In genomic region chr6:8110117-8110721, GRCh38 we compare ENCODE assay signal across 20 cellular contexts. TPM values are rescaled to one million over a fixed set of nuclear protein-coding genes. Genes with fewer than 3 reads are reported as not detected.
A peak's percentile ranks its signal among the peaks of the same experiment; 100 is the strongest.
DNase-seq lines count a peak whose midpoint lies in the region; ATAC-seq, FAIRE-seq and TF ChIP-seq lines count a peak whose summit lies in the region.
"Had no signal": no experiment of that assay in that cellular context is flagged by ENCODE, and none has a peak within 500 bp of the region (broad histone marks: within the 10 kb centered on the region; RNA-seq: fewer than 3 reads in every experiment).

No MANE protein-coding gene starts in this region.

- no peak for TF ChIP-seq CTCF in GM12878 (IDR thresholded peaks at IDR 0.05 in 2 of 3, conservative IDR thresholded peaks at IDR 0.05 in 1 of 3; ENCODE audit: control insufficient read depth in 2 of 3, extremely low read depth in 1 of 3, insufficient read depth in 1 of 3, low read depth in 3 of 3, low read length in 3 of 3)

- ATAC-seq in GM21619 (IDR thresholded peaks at IDR 0.05; ENCODE audit: unreplicated experiment) (peak; percentile 84), HG03025 (IDR thresholded peaks at IDR 0.05; ENCODE audit: low FRiP score, unreplicated experiment) (peak; percentile 86), GM12878 (peak; percentile 65; the same call in 2 of the 3 replicates)
- ATAC-seq: activated T-helper 17 cell treated with anti-CD3 and anti-CD28 coated beads, Interleukin-2, amount 50 U/mL, for 72 hours had no signal

- TF ChIP-seq RAD21 in GM12878 (IDR thresholded peaks at IDR 0.05; ENCODE audit: insufficient read depth, low read depth, low read length): no peak

- FAIRE-seq in GM12878 (lab: Jason Lieb, UNC): no peak

- POLR2A ChIA-PET in GM12878 (lab: Charles Lee): no interaction called here

- TF ChIP-seq EP300 in GM12878 (IDR thresholded peaks at IDR 0.05; ENCODE audit: borderline replicate concordance in 1 of 2, control insufficient read depth in 1 of 2, low read depth in 2 of 2, low read length in 2 of 2): no peak

- SMC1A ChIA-PET in GM12878 (lab: Charles Lee; ENCODE audit: uncharacterized antibody, unreplicated experiment): interaction anchor here (0.8 to 1.1 kb wide), 2 partner anchors 10 kb away, joined by 3 read pairs; no protein-coding TSS in a partner anchor

- DNase-seq in GM19240 (ENCODE audit: insufficient read length, low spot score) (peak; percentile 30), GM12878 (ENCODE audit: low read depth, low spot score) (no peak), NCI-H1048 (lab: John Stamatoyannopoulos, UW) (no peak), head of caudate nucleus (no peak), COLO829 (ENCODE audit: low spot score) (no peak)
- DNase-seq: activated B cell treated with CpG ODN at 0.5 μM for 24 hours; activated CD8-positive, alpha-beta memory T cell treated with anti-CD3 and anti-CD28 coated beads for 24 hours; amniotic stem cell; DMS153; effector memory CD4-positive, alpha-beta T cell; hypothalamus; kidney glomerular epithelial cell; NCI-H1417; NK-92 treated with Interleukin-12 subunit alpha and Interleukin-12 subunit beta, amount 100 ng/mL, for 24 hours had no signal

- H3K79me2 ChIP-seq in GM12878 (ENCODE audit: control insufficient read depth, insufficient read depth, low read length): no peaks in the 10 kb centered on the region

- H3K27ac ChIP-seq in GM12878 (ENCODE audit: control insufficient read depth, insufficient read depth): no peak overlapping the region
- H3K27ac ChIP-seq: KMS-11, RWPE1, skin epidermis had no signal

- CTCF ChIA-PET in GM12878 (lab: Yijun Ruan, JAX): no interaction called here

- H3K4me2 ChIP-seq in GM12878 (ENCODE audit: control insufficient read depth, insufficient read depth): no peak overlapping the region
- H3K4me2 ChIP-seq: KMS-11 had no signal

- H3K4me3 ChIP-seq in GM12878: no peak overlapping the region
- H3K4me3 ChIP-seq: skin epidermis had no signal

- no peak overlapping the region for H2AFZ ChIP-seq in GM12878 (ENCODE audit: control insufficient read depth, low read depth, low read length)

- intact Hi-C loops in GM12878 (cut with micrococcal nuclease; ENCODE audit: unreplicated experiment) (no loop called here), head of caudate nucleus (cut with DNase I) (no loop called here)

- 0 out of 2 replicates have a peak, but pooled peaks cover 3% of the 10 kb centered on the region for H3K4me1 ChIP-seq in GM12878 (ENCODE audit: control insufficient read depth, insufficient read depth, low read length)

- peaks cover 0 to 1% of the 10 kb centered on the region in 2 experiments; a peak in 1 of 4 replicates for H3K27me3 ChIP-seq in GM12878 (replicated peaks in 1 of 2; ENCODE audit: control insufficient read depth in 2 of 2, insufficient read depth in 2 of 2, low read length in 1 of 2)

- 3% methylated on average over 4 of the region's 4 CpGs for WGBS in GM12878 (ENCODE audit: insufficient coverage, insufficient replicate concordance, low lambda C conversion rate, missing lambda C conversion rate)

- H4K20me1 ChIP-seq in GM12878 (ENCODE audit: control insufficient read depth, insufficient read depth): no peaks in the 10 kb centered on the region

- H3K9me3 ChIP-seq in GM12878 (replicated peaks; ENCODE audit: control insufficient read depth, insufficient read depth, low read length): no peaks in the 10 kb centered on the region

- no peaks in the 10 kb centered on the region for H3K36me3 ChIP-seq in GM12878 (ENCODE audit: control insufficient read depth in 2 of 2, insufficient read depth in 2 of 2, low read length in 1 of 2)

- RAD21 ChIA-PET in GM12878 (lab: Charles Lee; ENCODE audit: unreplicated experiment): interaction anchor here (0.7 to 1.2 kb wide), 3 partner anchors 30 to 108 kb away, joined by 3 to 4 read pairs (median 3); partner anchors contain the start of gene BLOC1S5

- no TSS peak for BruUV-seq in GM12878 (replicated peaks; lab: Mats Ljungman, UMichigan)

- no peak overlapping the region for H3K9ac ChIP-seq in GM12878 (ENCODE audit: control insufficient read depth, insufficient read depth, low read length)
- H3K9ac ChIP-seq: KMS-11 had no signal

- TF ChIP-seq POLR2A in GM12878 (IDR thresholded peaks at IDR 0.05; ENCODE audit: low read depth, low read length): no peak

- in situ Hi-C loops in GM12878 (cut with MboI): no loop called here

TF ChIP-seq in GM12878, 131 proteins besides CTCF, POLR2A, EP300 and RAD21:
- TF ChIP-seq TCF3 (IDR thresholded peaks at IDR 0.05; ENCODE audit: borderline replicate concordance, insufficient read depth, low read depth, low read length): no peak
- TF ChIP-seq MEF2B (IDR thresholded peaks at IDR 0.05; ENCODE audit: partially characterized antibody, poor library complexity, severe bottlenecking): peak; percentile 39
- TF ChIP-seq RAD51 (IDR thresholded peaks at IDR 0.05): peak; percentile 45; the same call in 1 of the 2 replicates

RNA-seq across cellular contexts. Expression of gene EEF1E1, which starts 7.9 kb away (rescaled TPM):
- total RNA-seq in GM12878 (2013; cell fraction: nucleolus; rRNA removed): 37.4 and 42.4 TPM in 2 replicates
- total RNA-seq in GM12878 (2014; rRNA removed) (69.4 and 72.2 TPM in 2 replicates), GM12878 (2014; rRNA removed; fragmentation: Illumina TruSeq; extraction: Trizol) (124 and 136 TPM in 2 replicates), GM12878 (2021) (53.5 and 55.3 TPM in 2 replicates)
- polyA plus RNA-seq in GM12878 (2011; ENCODE audit: low read depth): 42.6 TPM
- polyA plus RNA-seq in GM12878 (2011; rRNA removed) (117 and 154 TPM in 2 replicates), GM12878 (2014; fragmentation: Illumina TruSeq; extraction: Trizol) (102 and 127 TPM in 2 replicates), GM12878 (2014; fragmentation: Nextera tagmentation; extraction: Ambion mirVana) (100 to 1,000 TPM; 594 to 668 TPM), GM12878 (2014; rRNA removed) (87.8 and 119 TPM in 2 replicates), GM12878 (2016; fragmentation: Nextera tagmentation; extraction: Ambion mirVana) (100 to 1,000 TPM; 175 to 188 TPM)
- 58.8 and 59.1 TPM in 2 replicates for polyA plus RNA-seq in GM12878 (2011; cell fraction: cytosol; rRNA removed)
- polyA plus RNA-seq in GM12878 (2011; cell fraction: nucleus; rRNA removed): 34.3 and 37.5 TPM in 2 replicates
- polyA plus RNA-seq in GM12878 (2012): 42.1 and 46.4 TPM in 2 replicates
- polyA minus RNA-seq in GM12878 (2011; rRNA and poly(A)+ RNA removed): 16.8 and 29.6 TPM in 2 replicates
- polyA minus RNA-seq in GM12878 (2011; cell fraction: cytosol; rRNA and poly(A)+ RNA removed): 15.8 and 16.8 TPM in 2 replicates
- 13.2 and 25.8 TPM in 2 replicates for polyA minus RNA-seq in GM12878 (2011; cell fraction: nucleus; rRNA and poly(A)+ RNA removed)

RNA-seq across cellular contexts. Expression of gene BLOC1S5, which starts 46.0 kb away (rescaled TPM):
- total RNA-seq in GM12878 (2013; cell fraction: nucleolus; rRNA removed): 17.3 and 20.5 TPM in 2 replicates
- total RNA-seq in GM12878 (2014; rRNA removed): 15.5 and 16.8 TPM in 2 replicates
- 18.4 and 18.6 TPM in 2 replicates for total RNA-seq in GM12878 (2014; rRNA removed; fragmentation: Illumina TruSeq; extraction: Trizol)
- 11.9 and 13.2 TPM in 2 replicates for total RNA-seq in GM12878 (2021)
- 6.4 TPM for polyA plus RNA-seq in GM12878 (2011; ENCODE audit: low read depth)
- polyA plus RNA-seq in GM12878 (2011; rRNA removed): 16.6 and 24.7 TPM in 2 replicates
- 6.4 and 6.6 TPM in 2 replicates for polyA plus RNA-seq in GM12878 (2011; cell fraction: cytosol; rRNA removed)
- 2.3 and 2.5 TPM in 2 replicates for polyA plus RNA-seq in GM12878 (2011; cell fraction: nucleus; rRNA removed)
- 7.7 and 12.8 TPM in 2 replicates for polyA plus RNA-seq in GM12878 (2012)
- 22.2 and 33.2 TPM in 2 replicates for polyA plus RNA-seq in GM12878 (2014; fragmentation: Illumina TruSeq; extraction: Trizol)
- 1 to 10 TPM; 4.3 to 5.9 TPM for polyA plus RNA-seq in GM12878 (2014; fragmentation: Nextera tagmentation; extraction: Ambion mirVana)
- 11.3 and 15.1 TPM in 2 replicates for polyA plus RNA-seq in GM12878 (2014; rRNA removed)
- 10 to 100 TPM; 20.2 to 21.2 TPM for polyA plus RNA-seq in GM12878 (2016; fragmentation: Nextera tagmentation; extraction: Ambion mirVana)
- polyA minus RNA-seq in GM12878 (2011; rRNA and poly(A)+ RNA removed): 7.4 and 9.1 TPM in 2 replicates
- 4.5 and 6.8 TPM in 2 replicates for polyA minus RNA-seq in GM12878 (2011; cell fraction: cytosol; rRNA and poly(A)+ RNA removed)
- polyA minus RNA-seq in GM12878 (2011; cell fraction: nucleus; rRNA and poly(A)+ RNA removed): 3.4 and 6.2 TPM in 2 replicates
